In the genomic region with DNA sequence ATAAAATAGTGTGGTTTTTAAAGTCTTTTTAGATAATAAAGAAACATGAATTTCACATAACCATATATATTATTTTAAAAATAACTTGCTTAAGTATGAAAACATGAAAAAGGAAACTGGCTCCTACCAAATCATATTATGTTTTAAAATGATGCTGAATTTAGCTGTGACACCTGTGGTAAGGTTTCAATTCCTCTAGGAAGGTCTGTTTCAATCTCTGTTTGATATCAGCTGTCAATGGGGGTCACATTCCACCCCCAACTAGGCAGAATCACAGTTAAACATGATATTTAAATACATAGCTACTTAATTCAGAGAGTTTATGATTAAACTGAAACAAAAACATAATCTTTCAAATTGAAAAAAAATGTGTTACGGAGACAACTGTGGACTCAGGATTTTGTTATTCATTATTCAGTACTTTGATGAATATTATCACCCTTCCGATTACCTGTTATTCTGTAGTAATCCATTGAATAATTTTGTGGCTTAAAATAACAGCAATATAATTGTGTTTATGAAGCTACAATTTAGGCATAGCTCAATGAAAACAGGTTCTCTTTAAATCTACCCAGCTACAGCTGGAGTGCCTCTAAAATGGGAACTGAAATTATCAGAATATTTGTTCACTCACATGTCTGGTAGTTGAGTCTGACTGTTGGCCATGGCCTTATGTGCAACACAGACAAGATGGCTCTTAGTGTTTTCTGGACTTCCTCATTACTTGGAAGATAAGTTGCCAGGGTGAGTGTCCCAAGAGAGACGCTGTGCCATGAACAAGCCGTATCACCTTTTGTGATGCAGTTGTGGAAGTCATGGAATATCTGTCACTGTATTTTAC, we compare ENCODE assay signal across 10 cellular contexts.
A peak's percentile ranks its signal among the peaks of the same experiment; 100 is the strongest.
DNase-seq lines count a peak whose midpoint lies in the region; ATAC-seq and TF ChIP-seq lines count a peak whose summit lies in the region.
"Had no signal": no experiment of that assay in that cellular context is flagged by ENCODE, and none has a peak within 500 bp of the region (broad histone marks: within the 10 kb centered on the region; RNA-seq: fewer than 3 reads in every experiment).

No MANE protein-coding gene starts in this region.

- H3K27ac ChIP-seq in body of pancreas: no peak overlapping the region
- H3K27ac ChIP-seq: lower lobe of right lung had no signal

- intact Hi-C loops in body of pancreas (cut with DNase I): no loop called here

- no peaks in the 10 kb centered on the region for H3K27me3 ChIP-seq in body of pancreas

- H3K4me1 ChIP-seq in body of pancreas: no peaks in the 10 kb centered on the region
- H3K4me1 ChIP-seq: lower lobe of right lung had no signal

- WGBS in body of pancreas, 2 donors: 82 to 88% methylated on average over 4 of the region's 4 CpGs

- DNase-seq in germinal center (ENCODE audit: low spot score): peak; percentile 39
- no peak for DNase-seq in NCI-H748 treated with DMSO at 0.1 percent for 48 hours (lab: John Stamatoyannopoulos, UW)
- no peak for DNase-seq in dermis blood vessel endothelial cell
- DNase-seq in body of pancreas: no peak
- DNase-seq in NCI-H2107 (lab: John Stamatoyannopoulos, UW): no peak
- DNase-seq: lower lobe of right lung, NCI-H1417 treated with DMSO at 0.1 percent for 48 hours had no signal

- ATAC-seq in GM18907 (IDR thresholded peaks at IDR 0.05; ENCODE audit: unreplicated experiment) (peak; percentile 99), GM21723 (IDR thresholded peaks at IDR 0.05; ENCODE audit: unreplicated experiment) (peak; percentile 96), HG03280 (IDR thresholded peaks at IDR 0.05; ENCODE audit: unreplicated experiment) (peak; percentile 91), body of pancreas (no peak)
- ATAC-seq: lower lobe of right lung had no signal

- H3K9me3 ChIP-seq in body of pancreas: no peaks in the 10 kb centered on the region
- H3K9me3 ChIP-seq: lower lobe of right lung had no signal

- no peaks in the 10 kb centered on the region for H3K36me3 ChIP-seq in body of pancreas (replicated peaks in 1 of 2; ENCODE audit: insufficient read depth in 1 of 2, low read depth in 2 of 2)
- H3K36me3 ChIP-seq: lower lobe of right lung had no signal

- TF ChIP-seq CTCF in body of pancreas (IDR thresholded peaks at IDR 0.05): no peak

- H3K4me3 ChIP-seq in body of pancreas: no peak overlapping the region
- H3K4me3 ChIP-seq: lower lobe of right lung had no signal

- TF ChIP-seq POLR2A in body of pancreas (IDR thresholded peaks at IDR 0.05): no peak
